17 cellular contexts compared by ENCODE assay signal in genomic region chr18:44779893-44780292, GRCh38.
"Had no signal": no experiment of that assay in that cellular context is flagged by ENCODE, and none has a peak within 500 bp of the region (broad histone marks: within the 10 kb centered on the region; RNA-seq: fewer than 3 reads in every experiment).

No MANE protein-coding gene starts in this region.

- H3K27me3 ChIP-seq: ovary, spleen had no signal

- H3K27me3 Mint-ChIP-seq: activated B cell treated with CpG ODN at 0.5 μM for 24 hours; central memory CD8-positive, alpha-beta T cell; natural killer cell treated with Interleukin-12 subunit alpha and Interleukin-12 subunit beta and Interleukin-15 and Interleukin-18, amount 100 ng/mL, for 72 hours; stimulated activated naive B cell treated with anti-CD40 and anti-IgM and Interleukin-4, amounts not matched to agents 10 μg/mL and 1 μg/mL and 100 μg/mL, for 72 hours had no signal

- H3K9me3 Mint-ChIP-seq: activated B cell treated with CpG ODN at 0.5 μM for 24 hours; activated CD4-positive, alpha-beta T cell treated with anti-CD3 and anti-CD28 coated beads, Interleukin-2, amount 10 ng/mL, durations not matched to agents 7 days and 5 days; central memory CD8-positive, alpha-beta T cell; natural killer cell treated with Interleukin-12 subunit alpha and Interleukin-12 subunit beta and Interleukin-15 and Interleukin-18, amount 100 ng/mL, for 72 hours; stimulated activated naive B cell treated with anti-CD40 and anti-IgM and Interleukin-4, amounts not matched to agents 10 μg/mL and 1 μg/mL and 100 μg/mL, for 72 hours had no signal

- H3K27ac ChIP-seq: epithelial cell of prostate, ovary, spleen had no signal

- H3K4me1 Mint-ChIP-seq: activated CD4-positive, alpha-beta T cell treated with anti-CD3 and anti-CD28 coated beads, Interleukin-2, amount 10 ng/mL, durations not matched to agents 7 days and 5 days; T-helper 17 cell had no signal

- H3K9me3 ChIP-seq: ovary, spleen had no signal

- ATAC-seq: natural killer cell treated with Interleukin-12 subunit alpha and Interleukin-12 subunit beta and Interleukin-15 and Interleukin-18, amount 100 ng/mL, for 72 hours; stimulated activated naive B cell treated with anti-CD40 and anti-IgM and Interleukin-4, amounts not matched to agents 10 μg/mL and 1 μg/mL and 100 μg/mL, for 72 hours; T-helper 17 cell had no signal

- H3K4me3 Mint-ChIP-seq: activated B cell treated with CpG ODN at 0.5 μM for 24 hours; activated CD4-positive, alpha-beta T cell treated with anti-CD3 and anti-CD28 coated beads, Interleukin-2, amount 10 ng/mL, durations not matched to agents 7 days and 5 days; central memory CD8-positive, alpha-beta T cell; natural killer cell treated with Interleukin-12 subunit alpha and Interleukin-12 subunit beta and Interleukin-15 and Interleukin-18, amount 100 ng/mL, for 72 hours; stimulated activated naive B cell treated with anti-CD40 and anti-IgM and Interleukin-4, amounts not matched to agents 10 μg/mL and 1 μg/mL and 100 μg/mL, for 72 hours; T-helper 17 cell had no signal

- H3K4me3 ChIP-seq: lung, ovary, spleen had no signal

- H3K27ac Mint-ChIP-seq: activated CD4-positive, alpha-beta T cell treated with anti-CD3 and anti-CD28 coated beads, Interleukin-2, amount 10 ng/mL, durations not matched to agents 7 days and 5 days; T-helper 17 cell had no signal

- H3K36me3 ChIP-seq: ovary, spleen had no signal

- DNase-seq: activated B cell treated with CpG ODN at 0.5 μM for 24 hours; activated CD4-positive, alpha-beta T cell treated with anti-CD3 and anti-CD28 coated beads, Interleukin-2, amount 10 ng/mL, durations not matched to agents 7 days and 5 days; activated CD8-positive, alpha-beta memory T cell treated with anti-CD3 and anti-CD28 coated beads for 24 hours; activated naive CD4-positive, alpha-beta T cell treated with Interleukin-2 at 50 U/mL for 16 hours; effector memory CD4-positive, alpha-beta T cell; hypothalamus; kidney glomerular epithelial cell; ovary; retina; spleen; stimulated activated CD4-positive, alpha-beta T cell treated with anti-CD3 and anti-CD28 coated beads, Interleukin-1b, Interleukin-23, amount 100 ng/mL, for 48 hours; stimulated activated naive B cell treated with anti-CD40 and anti-IgM and Interleukin-4, amounts not matched to agents 10 μg/mL and 1 μg/mL and 100 μg/mL, for 72 hours; T-helper 17 cell had no signal

- H3K36me3 Mint-ChIP-seq: natural killer cell treated with Interleukin-12 subunit alpha and Interleukin-12 subunit beta and Interleukin-15 and Interleukin-18, amount 100 ng/mL, for 72 hours had no signal
